33 cellular contexts compared by ENCODE assay signal in the genomic region with DNA sequence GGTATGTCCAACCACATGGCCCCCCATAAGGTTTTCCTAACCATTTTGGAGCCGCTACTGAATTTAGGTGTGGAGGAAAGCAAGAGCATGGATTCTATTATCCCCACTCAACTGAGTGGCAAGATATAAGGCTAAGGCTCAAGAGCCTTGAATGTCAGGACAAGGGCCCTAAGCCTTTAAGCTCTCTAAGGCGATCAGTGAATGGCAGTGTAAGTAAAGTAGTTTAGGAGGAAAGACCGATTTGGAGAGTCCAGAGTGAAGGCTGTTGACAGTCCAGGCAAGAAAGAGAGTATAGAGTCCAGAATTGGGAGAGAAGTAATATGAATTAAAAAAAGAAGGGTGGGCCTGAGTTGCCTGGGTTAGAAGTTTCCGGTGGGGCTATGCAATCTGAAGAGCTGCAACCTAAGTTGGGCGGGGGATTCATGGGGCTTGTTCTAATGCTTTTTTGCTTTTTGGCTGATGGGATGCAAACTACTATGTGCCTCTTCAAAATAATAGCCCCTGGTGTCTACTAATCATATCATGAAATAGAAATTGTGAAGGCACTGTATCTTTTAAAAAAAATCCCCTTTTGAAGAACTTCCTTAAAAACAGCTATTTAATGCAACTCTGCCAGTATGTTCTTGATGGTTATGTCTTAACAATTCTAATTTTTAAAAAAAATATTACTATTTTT. TPM values are rescaled to one million over a fixed set of nuclear protein-coding genes. Genes with fewer than 3 reads are reported as not detected.
"Had no signal": no experiment of that assay in that cellular context is flagged by ENCODE, and none has a peak within 500 bp of the region (broad histone marks: within the 10 kb centered on the region; RNA-seq: fewer than 3 reads in every experiment).

Gene SPIC, plus strand, starts transcription at position 626 of the 676 bp plus-strand sequence. CDS start 1,569 bp downstream, outside the sequence.

- DNase-seq: effector memory CD8-positive, alpha-beta T cell; erythroblast; esophagus squamous epithelium; foreskin melanocyte; glutamatergic neuron; heart right ventricle; hippocampal formation; kidney glomerular epithelial cell; left colon; left ventricle myocardium superior; lower lobe of right lung; stimulated activated CD4-positive, alpha-beta T cell treated with anti-CD3 and anti-CD28 coated beads, Interleukin-2, amount 100 ng/mL, for 24 hours; stimulated activated CD4-positive, alpha-beta T cell treated with anti-CD3 and anti-CD28 coated beads, Interleukin-4, amount 100 ng/mL, for 24 hours; stimulated activated naive CD4-positive, alpha-beta T cell treated with Interleukin-2 at 50 U/mL for 16 hours; stomach; thyroid gland; trophoblast cell had no signal

- ATAC-seq: effector memory CD8-positive, alpha-beta T cell; heart right ventricle; left colon; left ventricle myocardium superior; lower lobe of right lung; natural killer cell treated with Interleukin-12 subunit alpha and Interleukin-12 subunit beta and Interleukin-15 and Interleukin-18, amount 100 ng/mL, for 72 hours; sciatic nerve; stimulated activated effector memory CD8-positive, alpha-beta T cell treated with anti-CD3 and anti-CD28 coated beads, Interleukin-12 subunit alpha, Interleukin-12 subunit beta, amount 100 ng/mL, for 72 hours had no signal

- H3K27ac Mint-ChIP-seq: effector memory CD8-positive, alpha-beta T cell; natural killer cell treated with Interleukin-12 subunit alpha and Interleukin-12 subunit beta and Interleukin-15 and Interleukin-18, amount 100 ng/mL, for 72 hours; stimulated activated effector memory CD8-positive, alpha-beta T cell treated with anti-CD3 and anti-CD28 coated beads, Interleukin-12 subunit alpha, Interleukin-12 subunit beta, amount 100 ng/mL, for 72 hours had no signal

- H3K9me3 Mint-ChIP-seq: effector memory CD8-positive, alpha-beta T cell; natural killer cell treated with Interleukin-12 subunit alpha and Interleukin-12 subunit beta and Interleukin-15 and Interleukin-18, amount 100 ng/mL, for 72 hours; neural crest cell; stimulated activated effector memory CD8-positive, alpha-beta T cell treated with anti-CD3 and anti-CD28 coated beads, Interleukin-12 subunit alpha, Interleukin-12 subunit beta, amount 100 ng/mL, for 72 hours had no signal

- H3K4me3 ChIP-seq: coronary artery, esophagus squamous epithelium, heart right ventricle, lower lobe of right lung, prostate gland, right atrium auricular region, smooth muscle cell, stomach, thyroid gland, vagina had no signal

- H3K4me3 Mint-ChIP-seq: effector memory CD8-positive, alpha-beta T cell; natural killer cell treated with Interleukin-12 subunit alpha and Interleukin-12 subunit beta and Interleukin-15 and Interleukin-18, amount 100 ng/mL, for 72 hours; neural crest cell; stimulated activated effector memory CD8-positive, alpha-beta T cell treated with anti-CD3 and anti-CD28 coated beads, Interleukin-12 subunit alpha, Interleukin-12 subunit beta, amount 100 ng/mL, for 72 hours had no signal

- H3K4me1 Mint-ChIP-seq: neural crest cell; stimulated activated effector memory CD8-positive, alpha-beta T cell treated with anti-CD3 and anti-CD28 coated beads, Interleukin-12 subunit alpha, Interleukin-12 subunit beta, amount 100 ng/mL, for 72 hours had no signal

- H3K27me3 ChIP-seq: esophagus squamous epithelium, right atrium auricular region, stomach, thyroid gland, vagina had no signal

- H3K9me3 ChIP-seq: esophagus squamous epithelium, heart right ventricle, lower lobe of right lung, prostate gland, right atrium auricular region, stomach, thyroid gland, vagina had no signal

- H3K27ac ChIP-seq: coronary artery, esophagus squamous epithelium, heart right ventricle, lower lobe of right lung, prostate gland, right atrium auricular region, stomach, thyroid gland, vagina had no signal

- H3K27me3 Mint-ChIP-seq: effector memory CD8-positive, alpha-beta T cell; natural killer cell treated with Interleukin-12 subunit alpha and Interleukin-12 subunit beta and Interleukin-15 and Interleukin-18, amount 100 ng/mL, for 72 hours had no signal

- H3K36me3 Mint-ChIP-seq: natural killer cell treated with Interleukin-12 subunit alpha and Interleukin-12 subunit beta and Interleukin-15 and Interleukin-18, amount 100 ng/mL, for 72 hours; stimulated activated effector memory CD8-positive, alpha-beta T cell treated with anti-CD3 and anti-CD28 coated beads, Interleukin-12 subunit alpha, Interleukin-12 subunit beta, amount 100 ng/mL, for 72 hours had no signal

- H3K36me3 ChIP-seq: esophagus squamous epithelium, heart right ventricle, lower lobe of right lung, prostate gland, right atrium auricular region, stomach, thyroid gland, vagina had no signal

RNA-seq across cellular contexts. Expression of gene SPIC, which starts in this region (rescaled TPM):
- total RNA-seq: dermis microvascular lymphatic vessel endothelial cell; left ventricle myocardium superior; lower lobe of right lung; mesenteric fat pad; mononuclear cell; natural killer cell treated with Interleukin-12 subunit alpha and Interleukin-12 subunit beta and Interleukin-15 and Interleukin-18, amount 100 ng/mL, for 72 hours; neural crest cell; osteocyte; prostate gland; right atrium auricular region; smooth muscle cell; subcutaneous adipose tissue; temporal lobe; thyroid gland; ureter; vagina had no signal
- polyA plus RNA-seq: heart right ventricle, smooth muscle cell had no signal
